ENCODE assay signal across 1 cellular context in the genomic region with DNA sequence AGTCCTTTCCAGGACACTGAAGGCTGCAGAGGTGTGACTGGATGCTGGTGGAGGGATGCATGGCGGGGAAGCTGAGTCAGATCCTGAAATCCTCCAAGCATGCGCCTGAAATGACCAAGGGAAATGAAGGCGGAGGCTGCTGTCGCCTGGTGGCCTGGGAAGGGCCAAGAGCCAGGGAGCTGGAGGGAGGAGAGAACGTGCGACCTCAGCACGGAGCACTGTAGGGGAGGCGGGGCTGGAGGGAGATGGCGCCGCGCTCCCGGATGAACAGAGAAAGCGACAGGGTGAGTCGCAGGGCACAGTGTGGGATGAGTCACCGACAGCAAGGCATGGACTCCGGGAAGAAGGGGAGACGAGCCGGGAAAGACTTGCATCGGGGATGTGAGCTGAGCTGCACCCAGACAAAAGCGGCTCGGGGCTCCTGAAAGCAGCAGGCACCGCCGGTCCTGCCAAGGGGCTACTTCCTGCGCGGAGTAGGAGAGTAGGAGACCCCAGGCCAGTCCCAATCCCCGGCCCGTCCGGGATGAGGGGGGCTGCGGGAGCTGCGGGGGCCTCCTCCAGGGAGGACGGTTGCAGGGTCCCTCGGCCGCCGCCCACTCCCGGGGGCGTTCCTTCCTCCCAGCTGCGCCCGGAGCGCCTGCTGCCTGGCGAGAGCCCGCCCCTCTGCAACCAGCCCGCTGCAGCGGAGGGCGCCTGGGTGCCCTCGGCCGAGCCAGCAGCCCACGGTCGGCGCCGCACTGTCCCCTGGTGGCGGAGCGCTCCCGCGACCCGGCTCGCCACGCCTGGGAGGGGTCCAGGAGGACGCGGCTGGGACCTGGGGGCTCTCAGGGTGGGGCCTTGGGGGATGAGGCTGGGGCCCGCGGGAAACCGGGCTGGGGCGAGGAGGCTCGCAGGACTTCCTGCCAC.
A peak's percentile ranks its signal among the peaks of the same experiment; 100 is the strongest.
TF ChIP-seq lines count a peak whose summit lies in the region.

No MANE protein-coding gene starts in this region.

TF ChIP-seq in HepG2, 621 proteins besides CTCF, POLR2A, EP300 and RAD21 (continued from another document and continues in another):
- TF ChIP-seq, protein P1, sequence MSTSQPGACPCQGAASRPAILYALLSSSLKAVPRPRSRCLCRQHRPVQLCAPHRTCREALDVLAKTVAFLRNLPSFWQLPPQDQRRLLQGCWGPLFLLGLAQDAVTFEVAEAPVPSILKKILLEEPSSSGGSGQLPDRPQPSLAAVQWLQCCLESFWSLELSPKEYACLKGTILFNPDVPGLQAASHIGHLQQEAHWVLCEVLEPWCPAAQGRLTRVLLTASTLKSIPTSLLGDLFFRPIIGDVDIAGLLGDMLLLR (CRISPR knock-in tag; IDR thresholded peaks at IDR 0.05): peak; percentile 91
- peak; percentile 42; the same call in 1 of the 2 replicates for TF ChIP-seq ZBTB38 (CRISPR knock-in tag; IDR thresholded peaks at IDR 0.05)
- TF ChIP-seq ZNF879 (CRISPR knock-in tag; IDR thresholded peaks at IDR 0.05): no peak
- TF ChIP-seq, protein P2, sequence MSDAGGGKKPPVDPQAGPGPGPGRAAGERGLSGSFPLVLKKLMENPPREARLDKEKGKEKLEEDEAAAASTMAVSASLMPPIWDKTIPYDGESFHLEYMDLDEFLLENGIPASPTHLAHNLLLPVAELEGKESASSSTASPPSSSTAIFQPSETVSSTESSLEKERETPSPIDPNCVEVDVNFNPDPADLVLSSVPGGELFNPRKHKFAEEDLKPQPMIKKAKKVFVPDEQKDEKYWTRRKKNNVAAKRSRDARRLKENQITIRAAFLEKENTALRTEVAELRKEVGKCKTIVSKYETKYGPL (CRISPR knock-in tag; IDR thresholded peaks at IDR 0.05): 0 out of 2 replicates have a peak, but pooled peaks have one; percentile 70
- no peak for TF ChIP-seq ZNF382 (CRISPR knock-in tag; IDR thresholded peaks at IDR 0.05; ENCODE audit: borderline replicate concordance)
- TF ChIP-seq MBNL3 (CRISPR knock-in tag; conservative IDR thresholded peaks at IDR 0.05): no peak
- TF ChIP-seq ZNF75D (CRISPR knock-in tag; IDR thresholded peaks at IDR 0.05; ENCODE audit: borderline replicate concordance): no peak; the same call in 1 of the 2 replicates
- TF ChIP-seq, protein P3, sequence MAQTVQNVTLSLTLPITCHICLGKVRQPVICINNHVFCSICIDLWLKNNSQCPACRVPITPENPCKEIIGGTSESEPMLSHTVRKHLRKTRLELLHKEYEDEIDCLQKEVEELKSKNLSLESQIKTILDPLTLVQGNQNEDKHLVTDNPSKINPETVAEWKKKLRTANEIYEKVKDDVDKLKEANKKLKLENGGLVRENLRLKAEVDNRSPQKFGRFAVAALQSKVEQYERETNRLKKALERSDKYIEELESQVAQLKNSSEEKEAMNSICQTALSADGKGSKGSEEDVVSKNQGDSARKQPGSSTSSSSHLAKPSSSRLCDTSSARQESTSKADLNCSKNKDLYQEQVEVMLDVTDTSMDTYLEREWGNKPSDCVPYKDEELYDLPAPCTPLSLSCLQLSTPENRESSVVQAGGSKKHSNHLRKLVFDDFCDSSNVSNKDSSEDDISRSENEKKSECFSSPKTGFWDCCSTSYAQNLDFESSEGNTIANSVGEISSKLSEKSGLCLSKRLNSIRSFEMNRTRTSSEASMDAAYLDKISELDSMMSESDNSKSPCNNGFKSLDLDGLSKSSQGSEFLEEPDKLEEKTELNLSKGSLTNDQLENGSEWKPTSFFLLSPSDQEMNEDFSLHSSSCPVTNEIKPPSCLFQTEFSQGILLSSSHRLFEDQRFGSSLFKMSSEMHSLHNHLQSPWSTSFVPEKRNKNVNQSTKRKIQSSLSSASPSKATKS (CRISPR knock-in tag; IDR thresholded peaks at IDR 0.05): no peak
- TF ChIP-seq SMARCE1 (IDR thresholded peaks at IDR 0.05; ENCODE audit: borderline replicate concordance): no peak
- TF ChIP-seq, protein P4, sequence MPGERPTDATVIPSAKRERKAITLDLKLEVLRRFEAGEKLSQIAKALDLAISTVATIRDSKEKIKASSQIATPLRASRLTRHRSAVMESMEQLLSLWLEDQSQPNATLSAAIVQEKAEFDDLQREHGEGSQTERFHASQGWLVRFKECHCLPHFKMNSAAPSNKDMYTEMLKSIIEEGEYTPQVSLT (CRISPR knock-in tag; IDR thresholded peaks at IDR 0.05; ENCODE audit: borderline replicate concordance, low read depth): no peak
- TF ChIP-seq YEATS4 (CRISPR knock-in tag; IDR thresholded peaks at IDR 0.05; ENCODE audit: borderline replicate concordance): peak; percentile 68; the same call in 1 of the 2 replicates
- peak; percentile 22; the same call in 1 of the 2 replicates for TF ChIP-seq ZNF589 (CRISPR knock-in tag; conservative IDR thresholded peaks at IDR 0.05)
- peak; percentile 51 for TF ChIP-seq ZNF644 (CRISPR knock-in tag; IDR thresholded peaks at IDR 0.05; ENCODE audit: low read depth)
- peak; percentile 53 for TF ChIP-seq ZZZ3 (CRISPR knock-in tag; IDR thresholded peaks at IDR 0.05; ENCODE audit: borderline replicate concordance)
- no peak; the same call in 1 of the 2 replicates for TF ChIP-seq ERF (CRISPR knock-in tag; IDR thresholded peaks at IDR 0.05)
- TF ChIP-seq, protein P5, sequence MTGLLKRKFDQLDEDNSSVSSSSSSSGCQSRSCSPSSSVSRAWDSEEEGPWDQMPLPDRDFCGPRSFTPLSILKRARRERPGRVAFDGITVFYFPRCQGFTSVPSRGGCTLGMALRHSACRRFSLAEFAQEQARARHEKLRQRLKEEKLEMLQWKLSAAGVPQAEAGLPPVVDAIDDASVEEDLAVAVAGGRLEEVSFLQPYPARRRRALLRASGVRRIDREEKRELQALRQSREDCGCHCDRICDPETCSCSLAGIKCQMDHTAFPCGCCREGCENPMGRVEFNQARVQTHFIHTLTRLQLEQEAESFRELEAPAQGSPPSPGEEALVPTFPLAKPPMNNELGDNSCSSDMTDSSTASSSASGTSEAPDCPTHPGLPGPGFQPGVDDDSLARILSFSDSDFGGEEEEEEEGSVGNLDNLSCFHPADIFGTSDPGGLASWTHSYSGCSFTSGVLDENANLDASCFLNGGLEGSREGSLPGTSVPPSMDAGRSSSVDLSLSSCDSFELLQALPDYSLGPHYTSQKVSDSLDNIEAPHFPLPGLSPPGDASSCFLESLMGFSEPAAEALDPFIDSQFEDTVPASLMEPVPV (CRISPR knock-in tag; IDR thresholded peaks at IDR 0.05): peak; percentile 96
- TF ChIP-seq, protein P6, sequence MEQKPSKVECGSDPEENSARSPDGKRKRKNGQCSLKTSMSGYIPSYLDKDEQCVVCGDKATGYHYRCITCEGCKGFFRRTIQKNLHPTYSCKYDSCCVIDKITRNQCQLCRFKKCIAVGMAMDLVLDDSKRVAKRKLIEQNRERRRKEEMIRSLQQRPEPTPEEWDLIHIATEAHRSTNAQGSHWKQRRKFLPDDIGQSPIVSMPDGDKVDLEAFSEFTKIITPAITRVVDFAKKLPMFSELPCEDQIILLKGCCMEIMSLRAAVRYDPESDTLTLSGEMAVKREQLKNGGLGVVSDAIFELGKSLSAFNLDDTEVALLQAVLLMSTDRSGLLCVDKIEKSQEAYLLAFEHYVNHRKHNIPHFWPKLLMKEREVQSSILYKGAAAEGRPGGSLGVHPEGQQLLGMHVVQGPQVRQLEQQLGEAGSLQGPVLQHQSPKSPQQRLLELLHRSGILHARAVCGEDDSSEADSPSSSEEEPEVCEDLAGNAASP (CRISPR knock-in tag; IDR thresholded peaks at IDR 0.05; ENCODE audit: borderline replicate concordance): peak; percentile 69
- TF ChIP-seq KLF13 (CRISPR knock-in tag; IDR thresholded peaks at IDR 0.05): peak; percentile 44; the same call in 1 of the 2 replicates
- no peak for TF ChIP-seq SRSF4 (IDR thresholded peaks at IDR 0.05; ENCODE audit: low read depth, low read length, poor library complexity, severe bottlenecking)
- peak; percentile 37 to 46 for TF ChIP-seq MAFK (conservative IDR thresholded peaks at IDR 0.05 in 1 of 2, IDR thresholded peaks at IDR 0.05 in 1 of 2; ENCODE audit: low read length in 2 of 2)
- peak; percentile 73; the same call in 1 of the 2 replicates for TF ChIP-seq RXRB (CRISPR knock-in tag; IDR thresholded peaks at IDR 0.05; ENCODE audit: borderline replicate concordance)
- no peak for TF ChIP-seq PAF1 (CRISPR knock-in tag; IDR thresholded peaks at IDR 0.05)
- TF ChIP-seq ZNF431 (CRISPR knock-in tag; IDR thresholded peaks at IDR 0.05; ENCODE audit: borderline replicate concordance, low read depth): peak; percentile 23; the same call in 1 of the 2 replicates
- TF ChIP-seq HCFC1 (IDR thresholded peaks at IDR 0.05; ENCODE audit: low read depth, low read length): no peak
- TF ChIP-seq, protein P7, sequence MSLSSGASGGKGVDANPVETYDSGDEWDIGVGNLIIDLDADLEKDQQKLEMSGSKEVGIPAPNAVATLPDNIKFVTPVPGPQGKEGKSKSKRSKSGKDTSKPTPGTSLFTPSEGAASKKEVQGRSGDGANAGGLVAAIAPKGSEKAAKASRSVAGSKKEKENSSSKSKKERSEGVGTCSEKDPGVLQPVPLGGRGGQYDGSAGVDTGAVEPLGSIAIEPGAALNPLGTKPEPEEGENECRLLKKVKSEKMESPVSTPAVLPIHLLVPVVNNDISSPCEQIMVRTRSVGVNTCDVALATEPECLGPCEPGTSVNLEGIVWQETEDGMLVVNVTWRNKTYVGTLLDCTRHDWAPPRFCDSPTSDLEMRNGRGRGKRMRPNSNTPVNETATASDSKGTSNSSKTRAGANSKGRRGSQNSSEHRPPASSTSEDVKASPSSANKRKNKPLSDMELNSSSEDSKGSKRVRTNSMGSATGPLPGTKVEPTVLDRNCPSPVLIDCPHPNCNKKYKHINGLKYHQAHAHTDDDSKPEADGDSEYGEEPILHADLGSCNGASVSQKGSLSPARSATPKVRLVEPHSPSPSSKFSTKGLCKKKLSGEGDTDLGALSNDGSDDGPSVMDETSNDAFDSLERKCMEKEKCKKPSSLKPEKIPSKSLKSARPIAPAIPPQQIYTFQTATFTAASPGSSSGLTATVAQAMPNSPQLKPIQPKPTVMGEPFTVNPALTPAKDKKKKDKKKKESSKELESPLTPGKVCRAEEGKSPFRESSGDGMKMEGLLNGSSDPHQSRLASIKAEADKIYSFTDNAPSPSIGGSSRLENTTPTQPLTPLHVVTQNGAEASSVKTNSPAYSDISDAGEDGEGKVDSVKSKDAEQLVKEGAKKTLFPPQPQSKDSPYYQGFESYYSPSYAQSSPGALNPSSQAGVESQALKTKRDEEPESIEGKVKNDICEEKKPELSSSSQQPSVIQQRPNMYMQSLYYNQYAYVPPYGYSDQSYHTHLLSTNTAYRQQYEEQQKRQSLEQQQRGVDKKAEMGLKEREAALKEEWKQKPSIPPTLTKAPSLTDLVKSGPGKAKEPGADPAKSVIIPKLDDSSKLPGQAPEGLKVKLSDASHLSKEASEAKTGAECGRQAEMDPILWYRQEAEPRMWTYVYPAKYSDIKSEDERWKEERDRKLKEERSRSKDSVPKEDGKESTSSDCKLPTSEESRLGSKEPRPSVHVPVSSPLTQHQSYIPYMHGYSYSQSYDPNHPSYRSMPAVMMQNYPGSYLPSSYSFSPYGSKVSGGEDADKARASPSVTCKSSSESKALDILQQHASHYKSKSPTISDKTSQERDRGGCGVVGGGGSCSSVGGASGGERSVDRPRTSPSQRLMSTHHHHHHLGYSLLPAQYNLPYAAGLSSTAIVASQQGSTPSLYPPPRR (CRISPR knock-in tag; IDR thresholded peaks at IDR 0.05; ENCODE audit: borderline replicate concordance): peak; percentile 63; the same call in 1 of the 2 replicates
- TF ChIP-seq BCL6 (CRISPR knock-in tag; IDR thresholded peaks at IDR 0.05): peak; percentile 34
- TF ChIP-seq, protein P8, sequence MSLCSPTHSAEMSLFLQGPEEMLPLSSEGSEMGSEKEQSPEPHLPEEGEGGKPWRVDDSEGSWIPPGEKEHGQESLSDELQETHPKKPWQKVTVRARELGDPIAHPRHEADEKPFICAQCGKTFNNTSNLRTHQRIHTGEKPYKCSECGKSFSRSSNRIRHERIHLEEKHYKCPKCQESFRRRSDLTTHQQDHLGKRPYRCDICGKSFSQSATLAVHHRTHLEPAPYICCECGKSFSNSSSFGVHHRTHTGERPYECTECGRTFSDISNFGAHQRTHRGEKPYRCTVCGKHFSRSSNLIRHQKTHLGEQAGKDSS (CRISPR knock-in tag; IDR thresholded peaks at IDR 0.05; ENCODE audit: borderline replicate concordance, low read depth): peak; percentile 99
- TF ChIP-seq ZNF547 (CRISPR knock-in tag; IDR thresholded peaks at IDR 0.05): peak; percentile 72; the same call in 1 of the 2 replicates
- peak; percentile 61 for TF ChIP-seq ZKSCAN8 (CRISPR knock-in tag; IDR thresholded peaks at IDR 0.05; ENCODE audit: borderline replicate concordance)
- 0 out of 2 replicates have a peak, but pooled peaks have one; percentile 62 for TF ChIP-seq ZNF557 (CRISPR knock-in tag; IDR thresholded peaks at IDR 0.05)
- TF ChIP-seq HNRNPH1 (optimal IDR thresholded peaks at IDR 0.05; ENCODE audit: low read depth, low read length): peak; percentile 76
- TF ChIP-seq, protein P9, sequence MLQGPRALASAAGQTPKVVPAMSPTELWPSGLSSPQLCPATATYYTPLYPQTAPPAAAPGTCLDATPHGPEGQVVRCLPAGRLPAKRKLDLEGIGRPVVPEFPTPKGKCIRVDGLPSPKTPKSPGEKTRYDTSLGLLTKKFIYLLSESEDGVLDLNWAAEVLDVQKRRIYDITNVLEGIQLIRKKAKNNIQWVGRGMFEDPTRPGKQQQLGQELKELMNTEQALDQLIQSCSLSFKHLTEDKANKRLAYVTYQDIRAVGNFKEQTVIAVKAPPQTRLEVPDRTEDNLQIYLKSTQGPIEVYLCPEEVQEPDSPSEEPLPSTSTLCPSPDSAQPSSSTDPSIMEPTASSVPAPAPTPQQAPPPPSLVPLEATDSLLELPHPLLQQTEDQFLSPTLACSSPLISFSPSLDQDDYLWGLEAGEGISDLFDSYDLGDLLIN (CRISPR knock-in tag; IDR thresholded peaks at IDR 0.05; ENCODE audit: borderline replicate concordance): peak; percentile 94
- TF ChIP-seq HOXA3 (CRISPR knock-in tag; IDR thresholded peaks at IDR 0.05): peak; percentile 82
- TF ChIP-seq, protein P10, sequence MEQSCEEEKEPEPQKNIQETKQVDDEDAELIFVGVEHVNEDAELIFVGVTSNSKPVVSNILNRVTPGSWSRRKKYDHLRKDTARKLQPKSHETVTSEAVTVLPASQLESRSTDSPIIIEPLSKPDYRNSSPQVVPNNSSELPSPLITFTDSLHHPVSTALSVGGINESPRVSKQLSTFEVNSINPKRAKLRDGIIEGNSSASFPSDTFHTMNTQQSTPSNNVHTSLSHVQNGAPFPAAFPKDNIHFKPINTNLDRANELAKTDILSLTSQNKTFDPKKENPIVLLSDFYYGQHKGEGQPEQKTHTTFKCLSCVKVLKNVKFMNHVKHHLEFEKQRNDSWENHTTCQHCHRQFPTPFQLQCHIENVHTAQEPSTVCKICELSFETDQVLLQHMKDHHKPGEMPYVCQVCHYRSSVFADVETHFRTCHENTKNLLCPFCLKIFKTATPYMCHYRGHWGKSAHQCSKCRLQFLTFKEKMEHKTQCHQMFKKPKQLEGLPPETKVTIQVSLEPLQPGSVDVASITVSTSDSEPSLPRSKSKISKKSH (CRISPR knock-in tag; IDR thresholded peaks at IDR 0.05; ENCODE audit: borderline replicate concordance): peak; percentile 96
- TF ChIP-seq ZNF264 (CRISPR knock-in tag; IDR thresholded peaks at IDR 0.05): peak; percentile 63; the same call in 1 of the 2 replicates
- peak; percentile 92 for TF ChIP-seq SRSF1 (optimal IDR thresholded peaks at IDR 0.05; ENCODE audit: low read depth, low read length)
- TF ChIP-seq ZMYM2 (CRISPR knock-in tag; IDR thresholded peaks at IDR 0.05): peak; percentile 92
- peak; percentile 80; the same call in 1 of the 2 replicates for TF ChIP-seq ZFYVE20 (CRISPR knock-in tag; IDR thresholded peaks at IDR 0.05; ENCODE audit: borderline replicate concordance, low read depth)
- peak; percentile 93 for TF ChIP-seq RBFOX2 (IDR thresholded peaks at IDR 0.05; ENCODE audit: low read depth, low read length)
- no peak for TF ChIP-seq RFX3 (CRISPR knock-in tag; IDR thresholded peaks at IDR 0.05)
- TF ChIP-seq KLF9 (CRISPR knock-in tag; IDR thresholded peaks at IDR 0.05; ENCODE audit: low read depth): 0 out of 2 replicates have a peak, but pooled peaks have one; percentile 47
- TF ChIP-seq PPARG (CRISPR knock-in tag; conservative IDR thresholded peaks at IDR 0.05): peak; percentile 42; the same call in 1 of the 2 replicates
